ENCODE assay signal across 11 cellular contexts in genomic region chr7:37371755-37372154, GRCh38.
"Had no signal": no experiment of that assay in that cellular context is flagged by ENCODE, and none has a peak within 500 bp of the region (broad histone marks: within the 10 kb centered on the region; RNA-seq: fewer than 3 reads in every experiment).

No MANE protein-coding gene starts in this region.

- H3K27ac Mint-ChIP-seq: activated CD8-positive, alpha-beta memory T cell treated with anti-CD3 and anti-CD28 coated beads, Interleukin-2, amount 10 ng/mL, durations not matched to agents 7 days and 5 days; activated naive CD8-positive, alpha-beta T cell treated with anti-CD3 and anti-CD28 coated beads, Interleukin-2, amount 10 ng/mL, durations not matched to agents 7 days and 5 days had no signal

- ATAC-seq: activated CD8-positive, alpha-beta memory T cell treated with anti-CD3 and anti-CD28 coated beads, Interleukin-2, amount 10 ng/mL, durations not matched to agents 7 days and 5 days; esophagus mucosa; left colon had no signal

- DNase-seq: activated CD8-positive, alpha-beta memory T cell treated with anti-CD3 and anti-CD28 coated beads, Interleukin-2, amount 10 ng/mL, durations not matched to agents 7 days and 5 days; activated naive CD8-positive, alpha-beta T cell treated with anti-CD3 and anti-CD28 coated beads, Interleukin-2, amount 10 ng/mL, durations not matched to agents 7 days and 5 days; aorta; dorsolateral prefrontal cortex; left colon; naive B cell; SIG-M5; stimulated activated CD8-positive, alpha-beta memory T cell treated with anti-CD3 and anti-CD28 coated beads, Interleukin-4, amount 100 ng/mL, for 48 hours; T-helper 2 cell; tibial artery had no signal

- H3K4me3 Mint-ChIP-seq: activated CD8-positive, alpha-beta memory T cell treated with anti-CD3 and anti-CD28 coated beads, Interleukin-2, amount 10 ng/mL, durations not matched to agents 7 days and 5 days; activated naive CD8-positive, alpha-beta T cell treated with anti-CD3 and anti-CD28 coated beads, Interleukin-2, amount 10 ng/mL, durations not matched to agents 7 days and 5 days; naive B cell had no signal

- H3K27me3 Mint-ChIP-seq: activated naive CD8-positive, alpha-beta T cell treated with anti-CD3 and anti-CD28 coated beads, Interleukin-2, amount 10 ng/mL, durations not matched to agents 7 days and 5 days; naive B cell had no signal
